Comparison of ENCODE assay signal across 12 cellular contexts in genomic region chr12:16880864-16881285, GRCh38.
DNase-seq lines count a peak whose midpoint lies in the region; ATAC-seq, FAIRE-seq and TF ChIP-seq lines count a peak whose summit lies in the region.
"Had no signal": no experiment of that assay in that cellular context is flagged by ENCODE, and none has a peak within 500 bp of the region (broad histone marks: within the 10 kb centered on the region; RNA-seq: fewer than 3 reads in every experiment).

No MANE protein-coding gene starts in this region.

- CTCF ChIA-PET in HEK293T (lab: Yijun Ruan, JAX) = no interaction called here

- no peak for ATAC-seq in GM21619 (IDR thresholded peaks at IDR 0.05; ENCODE audit: unreplicated experiment)
- ATAC-seq in HG02884 (IDR thresholded peaks at IDR 0.05; ENCODE audit: unreplicated experiment) = no peak
- ATAC-seq: right cardiac atrium had no signal

- no peaks in the 10 kb centered on the region for H3K36me3 ChIP-seq in effector memory CD4-positive, alpha-beta T cell (ENCODE audit: control insufficient read depth, insufficient read depth, low read length)
- H3K36me3 ChIP-seq: left ventricle myocardium inferior had no signal

- H3K9me3 ChIP-seq in effector memory CD4-positive, alpha-beta T cell (ENCODE audit: control insufficient read depth, low read length) = no peaks in the 10 kb centered on the region
- H3K9me3 ChIP-seq: left ventricle myocardium inferior had no signal

- no peaks in the 10 kb centered on the region for H3K27me3 ChIP-seq in effector memory CD4-positive, alpha-beta T cell (replicated peaks; ENCODE audit: control insufficient read depth, insufficient read depth, low read length, poor library complexity, severe bottlenecking)

- DNase-seq in HEK293T (ENCODE audit: extremely low spot score) (peak; percentile 9), NCI-H510A treated with DMSO at 0.1 percent for 48 hours (lab: John Stamatoyannopoulos, UW) (peak; percentile 54), epithelial cell of proximal tubule (ENCODE audit: low read depth) (no peak), renal cortical epithelial cell (ENCODE audit: low read depth) (peak; percentile 7), D721Med (ENCODE audit: insufficient read length, low spot score) (no peak)
- DNase-seq in effector memory CD4-positive, alpha-beta T cell = no peak
- DNase-seq: activated T-cell treated with anti-CD3 and anti-CD28 coated beads, Interleukin-2, amount 50 U/mL, for 1 hour; left ventricle myocardium inferior had no signal

- H3K4me1 ChIP-seq in effector memory CD4-positive, alpha-beta T cell (ENCODE audit: control insufficient read depth, insufficient read depth, low read length, poor library complexity, severe bottlenecking) = no peaks in the 10 kb centered on the region
- H3K4me1 ChIP-seq: left ventricle myocardium inferior had no signal

- H3K4me3 ChIP-seq in epithelial cell of proximal tubule (ENCODE audit: low read depth, low read length) = peak overlapping the region; percentile 35
- no peak overlapping the region for H3K4me3 ChIP-seq in effector memory CD4-positive, alpha-beta T cell (ENCODE audit: insufficient read depth, low read depth, low read length, poor library complexity, severe bottlenecking)
- H3K4me3 ChIP-seq: left ventricle myocardium inferior had no signal

- TF ChIP-seq CTCF in epithelial cell of proximal tubule (conservative IDR thresholded peaks at IDR 0.05; ENCODE audit: low read depth, low read length) = no peak
- no peak for TF ChIP-seq CTCF in D721Med (IDR thresholded peaks at IDR 0.05; ENCODE audit: insufficient read depth, missing control alignments)

- FAIRE-seq in D721Med (lab: Jason Lieb, UNC) = no peak
- FAIRE-seq: bronchial epithelial cell had no signal

- no peak overlapping the region for H3K27ac ChIP-seq in effector memory CD4-positive, alpha-beta T cell (ENCODE audit: insufficient read depth, low read length, poor library complexity, severe bottlenecking)
- H3K27ac ChIP-seq: left ventricle myocardium inferior had no signal

- POLR2A ChIA-PET in HEK293T (lab: Yijun Ruan, JAX) = no interaction called here

TF ChIP-seq in HEK293T, 16 proteins besides CTCF, POLR2A, EP300 and RAD21:
- TF ChIP-seq TARDBP (IDR thresholded peaks at IDR 0.05) (no peak), FOXK2 (IDR thresholded peaks at IDR 0.05) (no peak), ZNF384 (IDR thresholded peaks at IDR 0.05) (no peak), ELF4 (IDR thresholded peaks at IDR 0.05) (no peak), BHLHE40 (IDR thresholded peaks at IDR 0.05; ENCODE audit: borderline replicate concordance) (no peak), PKNOX1 (IDR thresholded peaks at IDR 0.05) (no peak)
TF ChIP-seq in HEK293T: peak in this region for 0.

Comparison
In these comparisons a context has a peak if more than half of its experiments do, and no peak if none do; other contexts are left out.
1. DNase-seq: peak in HEK293T (single experiment), NCI-H510A treated with DMSO at 0.1 percent for 48 hours (single experiment) and renal cortical epithelial cell (single experiment); none in epithelial cell of proximal tubule (single experiment), D721Med (single experiment) and effector memory CD4-positive, alpha-beta T cell (0 of 3).